ENCODE assay signal across 22 cellular contexts in the genomic region with DNA sequence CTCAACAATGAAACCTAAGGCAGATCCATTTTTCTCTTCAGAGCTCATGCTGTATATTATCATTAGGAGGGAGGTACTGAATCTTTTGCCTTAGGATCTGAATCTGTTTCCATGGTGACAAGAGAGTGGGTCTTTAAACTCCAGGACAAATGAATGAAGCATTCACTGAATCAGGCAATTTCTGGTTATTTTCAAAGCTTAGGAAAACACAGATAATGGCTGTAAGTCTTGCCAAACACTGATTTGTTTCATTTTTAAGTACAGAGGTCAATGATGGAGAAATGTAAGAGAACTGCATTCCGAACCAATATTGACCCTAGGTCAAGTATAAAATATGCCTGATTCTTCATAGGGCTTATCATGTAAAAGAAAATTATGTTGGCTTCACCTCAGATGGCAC.
DNase-seq lines count a peak whose midpoint lies in the region; ATAC-seq and TF ChIP-seq lines count a peak whose summit lies in the region.
"Had no signal": no experiment of that assay in that cellular context is flagged by ENCODE, and none has a peak within 500 bp of the region (broad histone marks: within the 10 kb centered on the region; RNA-seq: fewer than 3 reads in every experiment).

No MANE protein-coding gene starts in this region.

- no peaks in the 10 kb centered on the region for H3K36me3 Mint-ChIP-seq in activated T-cell treated with anti-CD3 and anti-CD28 coated beads, Interleukin-2, amount 50 U/mL, for 4 hours (ENCODE audit: insufficient read depth)
- H3K36me3 Mint-ChIP-seq: CD14-positive monocyte had no signal

- H3K27ac ChIP-seq in thyroid gland (peak overlapping the region in 2 of 3 donors; percentile 24 to 32), esophagus squamous epithelium (no peak overlapping the region)
- H3K27ac ChIP-seq: 22Rv1 had no signal

- H3K27me3 ChIP-seq in thyroid gland (no peaks in the 10 kb centered on the region), esophagus squamous epithelium (no peaks in the 10 kb centered on the region)

- WGBS in thyroid gland, 2 donors = 12 to 22% methylated on average over 1 of the region's 1 CpG
- 19 to 21% methylated on average over 1 of the region's 1 CpG for WGBS in esophagus squamous epithelium, 2 donors

- TF ChIP-seq POLR2A in thyroid gland (IDR thresholded peaks at IDR 0.05) (no peak), esophagus squamous epithelium (IDR thresholded peaks at IDR 0.05) (no peak)

- no peaks in the 10 kb centered on the region for H3K9me3 Mint-ChIP-seq in activated T-cell treated with anti-CD3 and anti-CD28 coated beads, Interleukin-2, amount 50 U/mL, for 4 hours

- H3K4me3 ChIP-seq in fibroblast of pulmonary artery (replicated peaks; ENCODE audit: low read depth, low read length) = no peak overlapping the region
- no peak overlapping the region for H3K4me3 ChIP-seq in thyroid gland (replicated peaks in 1 of 3)
- H3K4me3 ChIP-seq in esophagus squamous epithelium = no peak overlapping the region
- H3K4me3 ChIP-seq: HAP-1 had no signal

- H3K4me1 ChIP-seq in thyroid gland (peaks cover 11 to 19% of the 10 kb centered on the region in 2 donors), esophagus squamous epithelium (peaks cover 0 to 5% (median 0%) of the 10 kb centered on the region in 3 donors)
- H3K4me1 ChIP-seq: HAP-1 had no signal

- H3K9me3 ChIP-seq in thyroid gland = no peaks in the 10 kb centered on the region
- no peaks in the 10 kb centered on the region for H3K9me3 ChIP-seq in esophagus squamous epithelium
- H3K9me3 ChIP-seq: HAP-1 had no signal

- peak; percentile 20 to 31 for DNase-seq in NCI-H2081 (lab: John Stamatoyannopoulos, UW)
- no peak for DNase-seq in NCI-H2081 treated with DMSO at 0.1 percent for 48 hours (lab: John Stamatoyannopoulos, UW)
- peak; percentile 3 for DNase-seq in NCI-H748 treated with DMSO at 0.1 percent for 48 hours (lab: John Stamatoyannopoulos, UW)
- DNase-seq in fibroblast of pulmonary artery (ENCODE audit: low read depth) = peak; percentile 32
- no peak for DNase-seq in thyroid gland
- DNase-seq in esophagus squamous epithelium (lab: John Stamatoyannopoulos, UW) = no peak
- no peak for DNase-seq in activated T-cell treated with anti-CD3 and anti-CD28 coated beads, Interleukin-2, amount 50 U/mL, for 4 hours
- DNase-seq in HUDEP-2 (lab: John Stamatoyannopoulos, UW; ENCODE audit: unreplicated experiment in 76 of 76) = no peak
- DNase-seq: AML-193, DMS79 treated with DMSO at 0.1 percent for 48 hours, MM.1S, NCI-H1092, NCI-H146, NCI-H2029 treated with DMSO at 0.1 percent for 48 hours, NCI-H446 treated with DMSO at 0.1 percent for 48 hours, NCI-H774, PC-3, RPMI8226, SIG-M5 had no signal

- no peak for ATAC-seq in activated T-cell treated with anti-CD3 and anti-CD28 coated beads, Interleukin-2, amount 50 U/mL, for 4 hours
- ATAC-seq: PC-3 had no signal

- H3K4me3 Mint-ChIP-seq in activated T-cell treated with anti-CD3 and anti-CD28 coated beads, Interleukin-2, amount 50 U/mL, for 4 hours = no peak overlapping the region
- H3K4me3 Mint-ChIP-seq: CD14-positive monocyte had no signal

- H3K4me1 Mint-ChIP-seq in activated T-cell treated with anti-CD3 and anti-CD28 coated beads, Interleukin-2, amount 50 U/mL, for 4 hours (ENCODE audit: low read depth) = no peaks in the 10 kb centered on the region

- TF ChIP-seq CTCF in fibroblast of pulmonary artery (IDR thresholded peaks at IDR 0.05; ENCODE audit: low read length, missing control alignments) = no peak
- no peak for TF ChIP-seq CTCF in thyroid gland (IDR thresholded peaks at IDR 0.05)
- no peak for TF ChIP-seq CTCF in esophagus squamous epithelium (IDR thresholded peaks at IDR 0.05)

- no peaks in the 10 kb centered on the region for H3K36me3 ChIP-seq in thyroid gland
- no peaks in the 10 kb centered on the region for H3K36me3 ChIP-seq in esophagus squamous epithelium
- H3K36me3 ChIP-seq: HAP-1 had no signal

- peaks cover 12% of the 10 kb centered on the region for H3K27me3 Mint-ChIP-seq in activated T-cell treated with anti-CD3 and anti-CD28 coated beads, Interleukin-2, amount 50 U/mL, for 4 hours (ENCODE audit: low read depth)

- intact Hi-C loops in thyroid gland (cut with DNase I) (no loop called here), esophagus squamous epithelium (cut with DNase I) (no loop called here)

Comparison
In these comparisons a context has a peak if more than half of its experiments do, and no peak if none do; other contexts are left out.
1. DNase-seq: peak in NCI-H2081 (2 of 2), NCI-H748 treated with DMSO at 0.1 percent for 48 hours (single experiment) and fibroblast of pulmonary artery (single experiment); none in NCI-H2081 treated with DMSO at 0.1 percent for 48 hours (single experiment), thyroid gland (0 of 2), esophagus squamous epithelium (single experiment), activated T-cell treated with anti-CD3 and anti-CD28 coated beads, Interleukin-2, amount 50 U/mL, for 4 hours (single experiment) and HUDEP-2 (0 of 76).
2. H3K27ac ChIP-seq: peak in thyroid gland (2 of 3); none in esophagus squamous epithelium (0 of 4).